ENCODE assay signal across 18 cellular contexts in the genomic region with DNA sequence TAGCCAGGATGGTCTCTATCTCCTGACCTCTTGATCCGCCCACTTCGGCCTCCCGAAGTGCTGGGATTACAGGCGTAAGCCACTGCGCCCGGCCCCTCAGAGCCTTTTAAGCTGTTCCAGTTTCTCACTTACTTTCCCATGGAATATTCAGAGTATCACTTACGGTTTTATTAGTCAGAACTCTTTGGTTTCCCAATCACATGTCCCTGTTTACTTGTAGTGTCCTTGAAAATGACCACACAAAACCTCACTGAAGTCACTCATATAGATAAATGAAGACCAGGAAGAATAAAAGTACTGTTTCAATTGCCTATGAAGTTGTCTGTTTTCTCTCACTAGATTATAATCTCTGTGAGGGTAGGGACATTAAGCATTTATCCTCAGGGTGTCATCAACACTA.
"Had no signal": no experiment of that assay in that cellular context is flagged by ENCODE, and none has a peak within 500 bp of the region (broad histone marks: within the 10 kb centered on the region; RNA-seq: fewer than 3 reads in every experiment).

No MANE protein-coding gene starts in this region.

- H3K9me3 ChIP-seq: SK-N-SH had no signal

- H3K9ac ChIP-seq: SK-N-SH had no signal

- DNase-seq: IMR-90, Karpas-422, KG1, NCI-H1092 treated with DMSO at 0.1 percent for 48 hours, NCI-H1436, NCI-H187, NCI-H2029, NCI-H2081 treated with DMSO at 0.1 percent for 48 hours, NCI-H2171, NCI-H226, NCI-H446, NCI-H510A, NCI-H524 treated with DMSO at 0.1 percent for 48 hours, NCI-H69, NCI-H774, SHP77, SK-N-SH had no signal

- H3K4me2 ChIP-seq: SK-N-SH had no signal

- H3K27ac ChIP-seq: RWPE1 had no signal
